15 cellular contexts compared by ENCODE assay signal in the genomic region with DNA sequence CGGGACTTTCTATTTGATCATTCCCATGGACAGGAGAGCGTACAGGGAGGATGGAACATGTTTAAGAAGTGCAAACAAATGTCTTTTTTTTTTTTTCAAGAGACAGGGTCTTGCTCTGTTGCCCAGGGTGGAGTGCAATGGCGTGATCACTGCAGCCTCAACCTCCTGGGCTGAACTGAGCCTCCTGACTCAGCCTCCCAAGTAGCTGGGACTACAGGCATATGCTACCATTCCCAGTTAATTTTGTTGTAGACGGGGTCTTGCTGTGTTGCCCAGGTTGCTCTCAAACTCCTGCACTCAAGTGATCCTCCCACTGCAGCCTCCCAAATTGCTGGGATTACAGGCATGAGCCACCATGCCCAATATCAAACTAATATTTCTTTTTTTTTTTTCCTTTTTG. TPM values are rescaled to one million over a fixed set of nuclear protein-coding genes. Genes with fewer than 3 reads are reported as not detected.
A peak's percentile ranks its signal among the peaks of the same experiment; 100 is the strongest.
DNase-seq lines count a peak whose midpoint lies in the region; TF ChIP-seq lines count a peak whose summit lies in the region.
"Had no signal": no experiment of that assay in that cellular context is flagged by ENCODE, and none has a peak within 500 bp of the region (broad histone marks: within the 10 kb centered on the region; RNA-seq: fewer than 3 reads in every experiment).

No MANE protein-coding gene starts in this region.

- H3K4me1 Mint-ChIP-seq in osteocyte (ENCODE audit: unreplicated experiment): peaks cover 14% of the 10 kb centered on the region

- peak; percentile 3 for DNase-seq in activated CD8-positive, alpha-beta memory T cell treated with anti-CD3 and anti-CD28 coated beads for 24 hours
- DNase-seq in activated CD8-positive, alpha-beta memory T cell treated with anti-CD3 and anti-CD28 coated beads, Interleukin-2, amount 50 U/mL, for 4 hours: no peak
- DNase-seq in activated CD8-positive, alpha-beta memory T cell treated with anti-CD3 and anti-CD28 coated beads, Interleukin-2, amount 50 U/mL, for 48 hours: peak; percentile 7
- DNase-seq in osteocyte (ENCODE audit: extremely low spot score, unreplicated experiment) (peak; percentile 25), NCI-H774 (lab: John Stamatoyannopoulos, UW) (no peak), GM13977 (ENCODE audit: low spot score) (no peak), dermis blood vessel endothelial cell (no peak)
- DNase-seq: CD8-positive, alpha-beta T cell; COR-L47; DMS153; DMS79 treated with DMSO at 0.1 percent for 48 hours; EL; IMR-90 had no signal

- H3K9me3 Mint-ChIP-seq in osteocyte (ENCODE audit: unreplicated experiment): no peaks in the 10 kb centered on the region
- H3K9me3 Mint-ChIP-seq: CD14-positive monocyte; CD8-positive, alpha-beta T cell had no signal

- H3K27me3 Mint-ChIP-seq in osteocyte (ENCODE audit: unreplicated experiment): no peaks in the 10 kb centered on the region

- peaks cover 17% of the 10 kb centered on the region for H3K36me3 Mint-ChIP-seq in osteocyte (ENCODE audit: unreplicated experiment)

- no peak overlapping the region for H3K27ac Mint-ChIP-seq in osteocyte (ENCODE audit: unreplicated experiment)
- H3K27ac Mint-ChIP-seq: CD8-positive, alpha-beta T cell had no signal

- H3K4me3 Mint-ChIP-seq in osteocyte (ENCODE audit: unreplicated experiment): no peak overlapping the region
- H3K4me3 Mint-ChIP-seq: CD14-positive monocyte; CD8-positive, alpha-beta T cell had no signal

- TF ChIP-seq CTCF in osteocyte (IDR thresholded peaks at IDR 0.05) (no peak), GM13977 (IDR thresholded peaks at IDR 0.05; ENCODE audit: extremely low read depth, insufficient read depth, missing control alignments) (no peak)

- in situ Hi-C loops in GM13977 (cut with MboI; ENCODE audit: low pct_unique_long_range_greater_than_20kb, low sequenced_read_pairs, unreplicated experiment): loop anchor here (25.0 kb wide), 1 partner anchor 470 kb away; a partner anchor contains a TSS

RNA-seq across cellular contexts. Expression of a gene that starts 40.5 kb away (rescaled TPM):
- not detected in 2 replicates for total RNA-seq in osteocyte
- not detected in 2 replicates for total RNA-seq in dermis blood vessel endothelial cell
- total RNA-seq: A673, IMR-90 had no signal

RNA-seq across cellular contexts. Expression of a gene that starts 46.5 kb away (rescaled TPM):
- total RNA-seq in osteocyte: 43.3 and 44.3 TPM in 2 replicates
- 9.4 and 15.3 TPM in 2 replicates for total RNA-seq in dermis blood vessel endothelial cell

Comparison
In these comparisons a context has a peak if more than half of its experiments do, and no peak if none do; other contexts are left out.
1. DNase-seq: peak in activated CD8-positive, alpha-beta memory T cell treated with anti-CD3 and anti-CD28 coated beads for 24 hours (single experiment), activated CD8-positive, alpha-beta memory T cell treated with anti-CD3 and anti-CD28 coated beads, Interleukin-2, amount 50 U/mL, for 48 hours (single experiment) and osteocyte (single experiment); none in activated CD8-positive, alpha-beta memory T cell treated with anti-CD3 and anti-CD28 coated beads, Interleukin-2, amount 50 U/mL, for 4 hours (single experiment), NCI-H774 (single experiment), GM13977 (single experiment) and dermis blood vessel endothelial cell (single experiment).